Comparison of ENCODE assay signal across 8 cellular contexts in genomic region chr2:242088471-242089212, GRCh38.
DNase-seq lines count a peak whose midpoint lies in the region; ATAC-seq and TF ChIP-seq lines count a peak whose summit lies in the region.

No MANE protein-coding gene starts in this region.

- H4K20me1 ChIP-seq in GM23338 (replicated peaks; ENCODE audit: insufficient read depth) = peaks cover 2% of the 10 kb centered on the region; the same call in 1 of the 2 replicates

- no peaks in the 10 kb centered on the region for H3K9me3 Mint-ChIP-seq in GM23338
- H3K9me3 Mint-ChIP-seq in nephron = no peaks in the 10 kb centered on the region

- no peaks in the 10 kb centered on the region for H3K4me1 ChIP-seq in GM23338 (ENCODE audit: insufficient read depth)

- H3K36me3 Mint-ChIP-seq in GM23338 (ENCODE audit: low read depth) (no peaks in the 10 kb centered on the region; the same call in 2 of the 3 replicates), nephron (ENCODE audit: low read depth) (no peaks in the 10 kb centered on the region)

- H2AFZ ChIP-seq in GM23338 = no peak overlapping the region

- TF ChIP-seq CTCF in GM23338 (conservative IDR thresholded peaks at IDR 0.05; ENCODE audit: low read depth in 2 of 2) (no peak), fibroblast of pulmonary artery (IDR thresholded peaks at IDR 0.05; ENCODE audit: low read length, missing control alignments) (no peak), nephron (IDR thresholded peaks at IDR 0.05; ENCODE audit: unreplicated experiment in 3 of 3) (no peak)

- DNase-seq in EH (ENCODE audit: low read depth) = peak; percentile 86
- peak; percentile 93 for DNase-seq in GM23338 (ENCODE audit: low spot score)
- peak; percentile 31 to 48 for DNase-seq in Kasumi-1 (lab: John Stamatoyannopoulos, UW)
- peak; percentile 82 for DNase-seq in RPMI7951 (ENCODE audit: low read depth)
- peak; percentile 87 to 92 for DNase-seq in activated T-helper 1 cell treated with anti-CD3 and anti-CD28 coated beads, Interleukin-2, amount 50 U/mL, for 16 hours (ENCODE audit: low read depth in 1 of 2, low spot score in 1 of 2)
- DNase-seq in fibroblast of pulmonary artery (ENCODE audit: low read depth) = peak; percentile 78
- peak; percentile 93 for DNase-seq in stimulated activated naive CD8-positive, alpha-beta T cell treated with anti-CD3 and anti-CD28 coated beads, Interleukin-15, Interleukin-2, amounts not matched to agents 100 U/mL and 50 U/mL, for 24 hours

- H3K27ac Mint-ChIP-seq in GM23338 (no peak overlapping the region), nephron (no peak overlapping the region)

- H3F3A ChIP-seq in GM23338 (replicated peaks; ENCODE audit: low read depth) = no peaks in the 10 kb centered on the region

- H3K4me2 ChIP-seq in GM23338 = peak overlapping the region; percentile 71; the same call in 1 of the 2 replicates

- H3K27me3 Mint-ChIP-seq in GM23338 (ENCODE audit: insufficient read depth, low read depth, poor library complexity) (peaks cover 20% of the 10 kb centered on the region), nephron (ENCODE audit: low read depth) (peaks cover 42% of the 10 kb centered on the region)

- H3K4me3 Mint-ChIP-seq in GM23338 (peak overlapping the region; percentile 82), nephron (peak overlapping the region; percentile 86 to 90 (median 87))

- H3K4me3 ChIP-seq in GM23338 (peak overlapping the region; percentile 69), fibroblast of pulmonary artery (replicated peaks; ENCODE audit: low read depth, low read length) (peak overlapping the region; percentile 76)

- ATAC-seq in GM23338 = peak; percentile 93
- peak; percentile 91 for ATAC-seq in stimulated activated naive CD8-positive, alpha-beta T cell treated with anti-CD3 and anti-CD28 coated beads, Interleukin-15, Interleukin-2, amounts not matched to agents 100 U/mL and 50 U/mL, for 24 hours

- peaks cover 3% of the 10 kb centered on the region; the same call in 2 of the 3 replicates for H3K4me1 Mint-ChIP-seq in GM23338
- H3K4me1 Mint-ChIP-seq in nephron = peaks cover 5% of the 10 kb centered on the region

- no peaks in the 10 kb centered on the region for H3K36me3 ChIP-seq in GM23338 (ENCODE audit: insufficient read depth)

- H3K27me3 ChIP-seq in GM23338 (ENCODE audit: insufficient read depth) = peaks cover 32% of the 10 kb centered on the region

- H3K27ac ChIP-seq in GM23338 (ENCODE audit: low read depth) = no peak overlapping the region

- H3K9me2 ChIP-seq in GM23338 (ENCODE audit: insufficient read depth) = no peaks in the 10 kb centered on the region

- no peaks in the 10 kb centered on the region for H3K79me2 ChIP-seq in GM23338 (replicated peaks; ENCODE audit: insufficient read depth)

TF ChIP-seq in GM23338, 12 proteins besides CTCF, POLR2A, EP300 and RAD21:
- TF ChIP-seq ZNF331 (CRISPR knock-in tag; IDR thresholded peaks at IDR 0.05; ENCODE audit: low read depth) = no peak
- TF ChIP-seq ETS1 (IDR thresholded peaks at IDR 0.05) = 0 out of 2 replicates have a peak, but pooled peaks have one; percentile 39
- no peak for TF ChIP-seq STAT1 (IDR thresholded peaks at IDR 0.05; ENCODE audit: unreplicated experiment)
- no peak for TF ChIP-seq JUNB (IDR thresholded peaks at IDR 0.05; ENCODE audit: unreplicated experiment)
- TF ChIP-seq CREB1 (CRISPR knock-in tag; IDR thresholded peaks at IDR 0.05; ENCODE audit: low read depth) = peak; percentile 71
- no peak for TF ChIP-seq NANOG (IDR thresholded peaks at IDR 0.05; ENCODE audit: borderline replicate concordance)
- peak; percentile 65 for TF ChIP-seq POLR2AphosphoS5 (IDR thresholded peaks at IDR 0.05; ENCODE audit: low read depth)
- no peak for TF ChIP-seq REST (IDR thresholded peaks at IDR 0.05; ENCODE audit: unreplicated experiment)

Comparison
In these comparisons a context has a peak if more than half of its experiments do, and no peak if none do; other contexts are left out.
1. DNase-seq: peak in every context shown above with its lines; median percentile 93 in GM23338; 93 in stimulated activated naive CD8-positive, alpha-beta T cell treated with anti-CD3 and anti-CD28 coated beads, Interleukin-15, Interleukin-2, amounts not matched to agents 100 U/mL and 50 U/mL, for 24 hours; 90 in activated T-helper 1 cell treated with anti-CD3 and anti-CD28 coated beads, Interleukin-2, amount 50 U/mL, for 16 hours; 86 in EH; 82 in RPMI7951; 78 in fibroblast of pulmonary artery; 40 in Kasumi-1.